In the genomic region with DNA sequence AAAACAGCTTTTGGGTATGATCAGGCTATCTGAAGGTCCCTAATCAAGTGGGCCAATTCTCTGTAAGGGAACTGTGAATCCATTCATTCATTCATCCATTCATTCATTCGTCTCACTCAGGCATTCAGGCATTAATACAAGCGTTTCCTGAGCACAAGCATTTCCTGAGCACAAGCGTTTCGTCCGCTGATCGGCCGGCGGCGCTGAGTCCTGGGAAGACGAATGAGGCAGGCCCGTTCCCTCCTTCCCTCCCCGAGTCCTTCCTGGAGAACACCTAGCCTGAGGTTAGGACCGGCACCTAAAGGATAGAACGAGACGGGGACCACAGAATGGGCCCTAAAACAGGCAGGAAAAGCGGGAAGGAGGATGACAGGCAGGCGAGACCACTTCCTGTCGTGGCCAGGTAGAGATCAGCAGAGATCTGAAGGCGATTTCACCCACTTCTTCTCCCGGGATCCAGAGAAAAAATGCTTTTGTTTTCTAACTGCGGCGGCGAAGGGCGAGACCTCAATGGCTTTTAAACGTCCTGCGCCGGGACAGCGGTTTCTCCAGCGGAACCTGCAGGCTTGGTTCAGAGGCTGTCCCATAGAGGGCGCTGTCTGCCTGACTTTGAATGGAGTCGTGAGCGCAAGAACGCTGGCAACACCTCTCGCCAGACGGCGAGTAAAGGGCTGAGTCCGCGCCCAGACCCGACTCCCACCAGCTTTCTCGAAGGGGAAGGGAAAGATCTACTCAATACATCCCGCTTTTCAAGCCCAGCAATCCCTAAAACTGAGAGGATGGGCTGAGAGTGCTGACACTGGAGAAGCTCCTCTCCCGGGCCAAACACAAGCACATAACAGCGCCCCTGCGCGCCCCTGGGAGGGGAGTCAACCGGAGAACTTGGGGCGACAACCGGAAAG, we compare ENCODE assay signal across 9 cellular contexts. TPM values are rescaled to one million over a fixed set of nuclear protein-coding genes. Genes with fewer than 3 reads are reported as not detected.
A peak's percentile ranks its signal among the peaks of the same experiment; 100 is the strongest.
DNase-seq lines count a peak whose midpoint lies in the region; ATAC-seq, FAIRE-seq and TF ChIP-seq lines count a peak whose summit lies in the region.
"Had no signal": no experiment of that assay in that cellular context is flagged by ENCODE, and none has a peak within 500 bp of the region (broad histone marks: within the 10 kb centered on the region; RNA-seq: fewer than 3 reads in every experiment).

No MANE protein-coding gene starts in this region.

- H3K79me2 ChIP-seq in GM23338 (replicated peaks; ENCODE audit: insufficient read depth) (no peaks in the 10 kb centered on the region), HepG2 (ENCODE audit: insufficient read depth, low read length) (no peaks in the 10 kb centered on the region)

- H2AFZ ChIP-seq in GM23338 (peak overlapping the region; percentile 89), HepG2 (ENCODE audit: low read length) (no peak overlapping the region)

- CTCF ChIA-PET in activated CD4-positive, alpha-beta T cell treated with anti-CD3 and anti-CD28 coated beads for 36 hours (lab: Charles Lee), result interaction anchor here (0.6 to 2.1 kb wide), 17 partner anchors 11 to 859 kb away, joined by 3 to 11 read pairs (median 3); a partner anchor contains a TSS
- CTCF ChIA-PET in HepG2 (lab: Yijun Ruan, JAX; ENCODE audit: low intra/inter-chr PET ratio, low total read pairs), result interaction anchor here (0.9 to 2.5 kb wide), 6 partner anchors 11 to 426 kb away, joined by 3 to 22 read pairs (median 6); no protein-coding TSS in a partner anchor

- H3K4me2 ChIP-seq in GM23338 (peak overlapping the region; percentile 87), HepG2 (ENCODE audit: low read depth, low read length) (peak overlapping the region; percentile 89)

- DNase-seq in Caki2 (ENCODE audit: low read depth) (peak; percentile 52), GM23338 (ENCODE audit: low spot score) (peak; percentile 97), NCI-H2227 (lab: John Stamatoyannopoulos, UW; ENCODE audit: unreplicated experiment) (peak; percentile 82), coronary artery (ENCODE audit: low spot score) (no peak), HepG2 (ENCODE audit: low spot score) (peak; percentile 72)
- DNase-seq in activated CD4-positive, alpha-beta T cell treated with anti-CD3 and anti-CD28 coated beads for 36 hours, result peak; percentile 94
- peak; percentile 85 to 88 for DNase-seq in stimulated activated CD4-positive, alpha-beta T cell treated with anti-CD3 and anti-CD28 coated beads, Interleukin-2, amount 100 ng/mL, for 48 hours

- peaks cover 96% of the 10 kb centered on the region for H3K27me3 ChIP-seq in GM23338 (ENCODE audit: insufficient read depth)
- H3K27me3 ChIP-seq in HepG2 (ENCODE audit: control insufficient read depth in 1 of 2, insufficient read depth in 2 of 2, low read length in 2 of 2), result peaks cover 14 to 79% of the 10 kb centered on the region in 2 experiments; a peak in 4 of 5 replicates

- peaks cover 11% of the 10 kb centered on the region; the same call in 2 of the 3 replicates for H3K9me3 Mint-ChIP-seq in GM23338
- H3K9me3 Mint-ChIP-seq in activated CD4-positive, alpha-beta T cell treated with anti-CD3 and anti-CD28 coated beads for 36 hours (ENCODE audit: low read depth), result no peaks in the 10 kb centered on the region
- H3K9me3 Mint-ChIP-seq: dendritic cell treated with granulocyte-macrophage colony-stimulating factor and Interleukin-4, amounts not matched to agents 40 ng/mL and 50 ng/mL, for 4 days had no signal

- H3K27me3 Mint-ChIP-seq in GM23338 (ENCODE audit: insufficient read depth, low read depth, poor library complexity), result peaks cover 78% of the 10 kb centered on the region
- peaks cover 61% of the 10 kb centered on the region for H3K27me3 Mint-ChIP-seq in activated CD4-positive, alpha-beta T cell treated with anti-CD3 and anti-CD28 coated beads for 36 hours

- TF ChIP-seq POLR2A in HepG2 (IDR thresholded peaks at IDR 0.05; ENCODE audit: insufficient read depth in 1 of 2, low read depth in 2 of 2, low read length in 2 of 2), result no peak

- ATAC-seq in GM23338 (peak; percentile 44), HepG2 (peak; percentile 81), HG03039 (IDR thresholded peaks at IDR 0.05; ENCODE audit: unreplicated experiment) (no peak)
- peak; percentile 69 for ATAC-seq in activated CD4-positive, alpha-beta T cell treated with anti-CD3 and anti-CD28 coated beads for 36 hours

- in situ Hi-C loops in Caki2 (cut with HindIII; ENCODE audit: low pct_unique_long_range_greater_than_20kb, low sequenced_read_pairs) (no loop called here), HepG2 (cut with HindIII; ENCODE audit: extremely low pct_ligation_motif_present, low pct_unique_long_range_greater_than_20kb) (loop anchor here (5.0 kb wide), 2 partner anchors 244 to 429 kb away; no protein-coding TSS in a partner anchor)

- peak; percentile 89 for TF ChIP-seq RAD21 in HepG2 (CRISPR knock-in tag; IDR thresholded peaks at IDR 0.05)

- no peaks in the 10 kb centered on the region; the same call in 2 of the 3 replicates for H3K36me3 Mint-ChIP-seq in GM23338 (ENCODE audit: low read depth)
- peaks cover 2% of the 10 kb centered on the region for H3K36me3 Mint-ChIP-seq in activated CD4-positive, alpha-beta T cell treated with anti-CD3 and anti-CD28 coated beads for 36 hours (ENCODE audit: low read depth)

- peak; percentile 60 for FAIRE-seq in HepG2 (lab: Jason Lieb, UNC)

- no peak overlapping the region for H3K27ac ChIP-seq in GM23338 (ENCODE audit: low read depth)
- H3K27ac ChIP-seq in coronary artery, result no peak overlapping the region
- H3K27ac ChIP-seq in HepG2 (ENCODE audit: extremely low read length, insufficient read depth, low read length), result no peak overlapping the region

- H3K9ac ChIP-seq in HepG2 (ENCODE audit: insufficient read depth, low read depth, low read length), result no peak overlapping the region

- no peaks in the 10 kb centered on the region for H3K9me2 ChIP-seq in GM23338 (ENCODE audit: insufficient read depth)

- no peaks in the 10 kb centered on the region for H3K9me3 ChIP-seq in HepG2 (ENCODE audit: low read length)

- peak overlapping the region; percentile 75 for H3K4me3 Mint-ChIP-seq in GM23338
- peak overlapping the region; percentile 59 for H3K4me3 Mint-ChIP-seq in activated CD4-positive, alpha-beta T cell treated with anti-CD3 and anti-CD28 coated beads for 36 hours
- H3K4me3 Mint-ChIP-seq: dendritic cell treated with granulocyte-macrophage colony-stimulating factor and Interleukin-4, amounts not matched to agents 40 ng/mL and 50 ng/mL, for 4 days had no signal

- POLR2A ChIA-PET in activated CD4-positive, alpha-beta T cell treated with anti-CD3 and anti-CD28 coated beads for 36 hours (lab: Charles Lee), result interaction anchor here (1.0 kb wide), 1 partner anchor 17 kb away, joined by 3 read pairs; no protein-coding TSS in a partner anchor
- POLR2A ChIA-PET in HepG2 (lab: Yijun Ruan, JAX), result no interaction called here

- peak; percentile 86 to 91 for TF ChIP-seq CTCF in GM23338 (conservative IDR thresholded peaks at IDR 0.05; ENCODE audit: low read depth in 2 of 2)
- peak; percentile 84 for TF ChIP-seq CTCF in coronary artery (IDR thresholded peaks at IDR 0.05)
- peak; percentile 94 for TF ChIP-seq CTCF in HepG2 (CRISPR knock-in tag; IDR thresholded peaks at IDR 0.05)

- 2% methylated on average over 27 of the region's 48 CpGs for WGBS in HepG2 (ENCODE audit: low lambda C conversion rate)

- no peak overlapping the region for H3K27ac Mint-ChIP-seq in GM23338
- H3K27ac Mint-ChIP-seq in activated CD4-positive, alpha-beta T cell treated with anti-CD3 and anti-CD28 coated beads for 36 hours, result no peak overlapping the region
- H3K27ac Mint-ChIP-seq: dendritic cell treated with granulocyte-macrophage colony-stimulating factor and Interleukin-4, amounts not matched to agents 40 ng/mL and 50 ng/mL, for 4 days had no signal

- H3K36me3 ChIP-seq in GM23338 (ENCODE audit: insufficient read depth) (no peaks in the 10 kb centered on the region), HepG2 (replicated peaks in 1 of 2; ENCODE audit: control insufficient read depth in 1 of 2, insufficient read depth in 2 of 2, low read length in 2 of 2) (no peaks in the 10 kb centered on the region)

- peaks cover 19% of the 10 kb centered on the region; the same call in 1 of the 2 replicates for H3F3A ChIP-seq in GM23338 (replicated peaks; ENCODE audit: low read depth)

- peaks cover 20% of the 10 kb centered on the region for H3K4me1 Mint-ChIP-seq in GM23338
- H3K4me1 Mint-ChIP-seq in activated CD4-positive, alpha-beta T cell treated with anti-CD3 and anti-CD28 coated beads for 36 hours, result peaks cover 28% of the 10 kb centered on the region

- H3K4me3 ChIP-seq in GM23338, result peak overlapping the region; percentile 57
- H3K4me3 ChIP-seq in coronary artery, result peak overlapping the region; percentile 64
- peak overlapping the region; percentile 6 to 66 (median 27); a peak in 5 of 6 replicates for H3K4me3 ChIP-seq in HepG2 (replicated peaks in 1 of 3; ENCODE audit: insufficient read depth in 1 of 3, low read depth in 2 of 3, low read length in 3 of 3)

- H3K4me1 ChIP-seq in GM23338 (ENCODE audit: insufficient read depth) (peaks cover 11% of the 10 kb centered on the region), HepG2 (ENCODE audit: insufficient read depth, low read length) (peaks cover 37% of the 10 kb centered on the region)

- TF ChIP-seq EP300 in HepG2 (IDR thresholded peaks at IDR 0.05; ENCODE audit: low read depth in 2 of 2, low read length in 2 of 2) (no peak), HepG2 (CRISPR knock-in tag; IDR thresholded peaks at IDR 0.05; ENCODE audit: borderline replicate concordance) (no peak)

- BruUV-seq in HepG2 (replicated peaks; lab: Mats Ljungman, UMichigan), result no TSS peak

- no peaks in the 10 kb centered on the region; the same call in 1 of the 2 replicates for H4K20me1 ChIP-seq in GM23338 (replicated peaks; ENCODE audit: insufficient read depth)
- H4K20me1 ChIP-seq in HepG2 (ENCODE audit: insufficient read depth, low read length), result peaks cover 6% of the 10 kb centered on the region; the same call in 1 of the 2 replicates

- intact Hi-C loops in activated CD4-positive, alpha-beta T cell treated with anti-CD3 and anti-CD28 coated beads for 36 hours (cut with DNase I, micrococcal nuclease), result loop anchor here (1.0 to 10.0 kb wide), 7 partner anchors 15 to 842 kb away; a partner anchor contains a TSS
- intact Hi-C loops in HepG2 (cut with micrococcal nuclease; ENCODE audit: unreplicated experiment), result loop anchor here (1.0 to 2.0 kb wide), 5 partner anchors 32 to 426 kb away; no protein-coding TSS in a partner anchor

RNA-seq across cellular contexts. Expression of a gene that starts 2.9 kb away (rescaled TPM):
- total RNA-seq in Caki2 (2014; rRNA removed; shearing (Covaris generic); ENCODE audit: low replicate concordance), result not detected in 2 replicates
- 0.23 and 0.35 TPM in 2 replicates for total RNA-seq in GM23338 (2014; rRNA removed; shearing (Covaris generic))
- polyA plus RNA-seq in GM23338 (2016; fragmentation: Nextera tagmentation; extraction: Ambion mirVana) (not detected in 2 replicates), HepG2 (2011; rRNA removed) (not detected in 2 replicates)
- total RNA-seq in activated CD4-positive, alpha-beta T cell treated with anti-CD3 and anti-CD28 coated beads for 36 hours, result not detected
- not detected in 2 replicates for total RNA-seq in HepG2 (2016; rRNA removed; fragmentation: Illumina TruSeq; extraction: Trizol)
- total RNA-seq in HepG2 (2016; cell fraction: cytosol; rRNA removed; fragmentation: Illumina TruSeq; extraction: Trizol; ENCODE audit: low read depth), result not detected in 2 replicates
- not detected in 2 replicates for total RNA-seq in HepG2 (2016; cell fraction: insoluble cytoplasmic fraction; rRNA removed; fragmentation: Illumina TruSeq; extraction: Trizol)
- not detected in 2 replicates for total RNA-seq in HepG2 (2016; cell fraction: membrane; rRNA removed; fragmentation: Illumina TruSeq; extraction: Trizol)
- not detected in 2 replicates for total RNA-seq in HepG2 (2016; cell fraction: nucleus; rRNA removed; fragmentation: Illumina TruSeq; extraction: Trizol)
- polyA plus RNA-seq in HepG2 (2011; cell fraction: cytosol; rRNA removed), result not detected in 2 replicates
- not detected in 2 replicates for polyA plus RNA-seq in HepG2 (2011; cell fraction: nucleus; rRNA removed)
- not detected in 2 replicates for polyA plus RNA-seq in HepG2 (2012)
- polyA plus RNA-seq in HepG2 (2016; cell fraction: cytosol; fragmentation: Illumina TruSeq; extraction: Trizol; ENCODE audit: low read depth), result not detected in 2 replicates
- not detected in 2 replicates for polyA plus RNA-seq in HepG2 (2016; cell fraction: insoluble cytoplasmic fraction; fragmentation: Illumina TruSeq; extraction: Trizol; ENCODE audit: low read depth)
- not detected in 2 replicates for polyA plus RNA-seq in HepG2 (2016; cell fraction: membrane; fragmentation: Illumina TruSeq; extraction: Trizol; ENCODE audit: low read depth)
- not detected in 2 replicates for polyA plus RNA-seq in HepG2 (2016; cell fraction: nucleus; fragmentation: Illumina TruSeq; extraction: Trizol; ENCODE audit: insufficient read depth, low read depth)
- not detected in 2 replicates for polyA minus RNA-seq in HepG2 (2011; rRNA and poly(A)+ RNA removed; ENCODE audit: low replicate concordance)
- polyA minus RNA-seq in HepG2 (2011; cell fraction: cytosol; rRNA and poly(A)+ RNA removed), result not detected in 2 replicates
- polyA minus RNA-seq in HepG2 (2011; cell fraction: nucleus; rRNA and poly(A)+ RNA removed), result not detected in 2 replicates

RNA-seq across cellular contexts. Expression of a gene that starts 15.1 kb away (rescaled TPM):
- total RNA-seq in Caki2 (2014; rRNA removed; shearing (Covaris generic); ENCODE audit: low replicate concordance), result not detected in 2 replicates
- 0.97 and 2.6 TPM in 2 replicates for total RNA-seq in GM23338 (2014; rRNA removed; shearing (Covaris generic))
- 3.1 and 3.4 TPM in 2 replicates for polyA plus RNA-seq in GM23338 (2016; fragmentation: Nextera tagmentation; extraction: Ambion mirVana)
- under 1 TPM; 0.18 to 0.28 TPM for total RNA-seq in activated CD4-positive, alpha-beta T cell treated with anti-CD3 and anti-CD28 coated beads for 36 hours
- not detected in 2 replicates for total RNA-seq in HepG2 (2016; rRNA removed; fragmentation: Illumina TruSeq; extraction: Trizol)
- not detected in 2 replicates for total RNA-seq in HepG2 (2016; cell fraction: cytosol; rRNA removed; fragmentation: Illumina TruSeq; extraction: Trizol; ENCODE audit: low read depth)
- total RNA-seq in HepG2 (2016; cell fraction: insoluble cytoplasmic fraction; rRNA removed; fragmentation: Illumina TruSeq; extraction: Trizol), result not detected in 2 replicates
- total RNA-seq in HepG2 (2016; cell fraction: membrane; rRNA removed; fragmentation: Illumina TruSeq; extraction: Trizol), result not detected in 2 replicates
- total RNA-seq in HepG2 (2016; cell fraction: nucleus; rRNA removed; fragmentation: Illumina TruSeq; extraction: Trizol), result not detected in 2 replicates
- not detected in 2 replicates for polyA plus RNA-seq in HepG2 (2011; rRNA removed)
- polyA plus RNA-seq in HepG2 (2011; cell fraction: cytosol; rRNA removed), result 0.04 TPM in 1 of 2 replicates, not detected in the other
- polyA plus RNA-seq in HepG2 (2011; cell fraction: nucleus; rRNA removed), result not detected in 2 replicates
- polyA plus RNA-seq in HepG2 (2012), result not detected in 2 replicates
- polyA plus RNA-seq in HepG2 (2016; cell fraction: cytosol; fragmentation: Illumina TruSeq; extraction: Trizol; ENCODE audit: low read depth), result not detected in 2 replicates
- polyA plus RNA-seq in HepG2 (2016; cell fraction: insoluble cytoplasmic fraction; fragmentation: Illumina TruSeq; extraction: Trizol; ENCODE audit: low read depth), result not detected in 2 replicates
- not detected in 2 replicates for polyA plus RNA-seq in HepG2 (2016; cell fraction: membrane; fragmentation: Illumina TruSeq; extraction: Trizol; ENCODE audit: low read depth)
- not detected in 2 replicates for polyA plus RNA-seq in HepG2 (2016; cell fraction: nucleus; fragmentation: Illumina TruSeq; extraction: Trizol; ENCODE audit: insufficient read depth, low read depth)
- polyA minus RNA-seq in HepG2 (2011; rRNA and poly(A)+ RNA removed; ENCODE audit: low replicate concordance), result 0.14 TPM in 1 of 2 replicates, not detected in the other
- not detected in 2 replicates for polyA minus RNA-seq in HepG2 (2011; cell fraction: cytosol; rRNA and poly(A)+ RNA removed)
- polyA minus RNA-seq in HepG2 (2011; cell fraction: nucleus; rRNA and poly(A)+ RNA removed), result not detected in 2 replicates

RNA-seq across cellular contexts. Expression of a gene that starts 21.4 kb away (rescaled TPM):
- total RNA-seq in Caki2 (2014; rRNA removed; shearing (Covaris generic); ENCODE audit: low replicate concordance), result 117 and 181 TPM in 2 replicates
- total RNA-seq in GM23338 (2014; rRNA removed; shearing (Covaris generic)), result 272 and 361 TPM in 2 replicates
- 197 and 243 TPM in 2 replicates for polyA plus RNA-seq in GM23338 (2016; fragmentation: Nextera tagmentation; extraction: Ambion mirVana)
- 100 to 1,000 TPM; 230 to 242 TPM for total RNA-seq in activated CD4-positive, alpha-beta T cell treated with anti-CD3 and anti-CD28 coated beads for 36 hours
- 174 and 230 TPM in 2 replicates for total RNA-seq in HepG2 (2016; rRNA removed; fragmentation: Illumina TruSeq; extraction: Trizol)
- 42.5 and 51.9 TPM in 2 replicates for total RNA-seq in HepG2 (2016; cell fraction: cytosol; rRNA removed; fragmentation: Illumina TruSeq; extraction: Trizol; ENCODE audit: low read depth)
- total RNA-seq in HepG2 (2016; cell fraction: insoluble cytoplasmic fraction; rRNA removed; fragmentation: Illumina TruSeq; extraction: Trizol), result 170 and 239 TPM in 2 replicates
- total RNA-seq in HepG2 (2016; cell fraction: membrane; rRNA removed; fragmentation: Illumina TruSeq; extraction: Trizol), result 74.0 and 86.8 TPM in 2 replicates
- 91.7 and 115 TPM in 2 replicates for total RNA-seq in HepG2 (2016; cell fraction: nucleus; rRNA removed; fragmentation: Illumina TruSeq; extraction: Trizol)
- 184 and 188 TPM in 2 replicates for polyA plus RNA-seq in HepG2 (2011; rRNA removed)
- 121 and 143 TPM in 2 replicates for polyA plus RNA-seq in HepG2 (2011; cell fraction: cytosol; rRNA removed)
- polyA plus RNA-seq in HepG2 (2011; cell fraction: nucleus; rRNA removed), result 242 and 278 TPM in 2 replicates
- 109 and 119 TPM in 2 replicates for polyA plus RNA-seq in HepG2 (2012)
- polyA plus RNA-seq in HepG2 (2016; cell fraction: cytosol; fragmentation: Illumina TruSeq; extraction: Trizol; ENCODE audit: low read depth), result 36.9 and 37.0 TPM in 2 replicates
- 215 and 216 TPM in 2 replicates for polyA plus RNA-seq in HepG2 (2016; cell fraction: insoluble cytoplasmic fraction; fragmentation: Illumina TruSeq; extraction: Trizol; ENCODE audit: low read depth)
- polyA plus RNA-seq in HepG2 (2016; cell fraction: membrane; fragmentation: Illumina TruSeq; extraction: Trizol; ENCODE audit: low read depth), result 40.5 and 49.2 TPM in 2 replicates
- 127 and 140 TPM in 2 replicates for polyA plus RNA-seq in HepG2 (2016; cell fraction: nucleus; fragmentation: Illumina TruSeq; extraction: Trizol; ENCODE audit: insufficient read depth, low read depth)
- 444 and 777 TPM in 2 replicates for polyA minus RNA-seq in HepG2 (2011; rRNA and poly(A)+ RNA removed; ENCODE audit: low replicate concordance)
- 107 and 129 TPM in 2 replicates for polyA minus RNA-seq in HepG2 (2011; cell fraction: cytosol; rRNA and poly(A)+ RNA removed)
- 163 and 164 TPM in 2 replicates for polyA minus RNA-seq in HepG2 (2011; cell fraction: nucleus; rRNA and poly(A)+ RNA removed)
